ENCODE assay signal across 8 cellular contexts in genomic region chr2:64651590-64651989, GRCh38. TPM values are rescaled to one million over a fixed set of nuclear protein-coding genes. Genes with fewer than 3 reads are reported as not detected.
DNase-seq lines count a peak whose midpoint lies in the region; TF ChIP-seq lines count a peak whose summit lies in the region.

No MANE protein-coding gene starts in this region.

- WGBS in prostate gland: 38% methylated on average over 4 of the region's 4 CpGs

- H3K36me3 Mint-ChIP-seq in Calu3 (ENCODE audit: insufficient read depth, unreplicated experiment): peaks cover 40% of the 10 kb centered on the region

- POLR2A ChIA-PET in HEK293T (lab: Yijun Ruan, JAX): interaction anchor here (1.0 to 6.3 kb wide), 4 partner anchors 9 to 209 kb away, joined by 3 to 59 read pairs (median 4); no protein-coding TSS in a partner anchor

- no peaks in the 10 kb centered on the region for H3K9me3 Mint-ChIP-seq in Calu3 (ENCODE audit: low read depth, unreplicated experiment)

- H3K27me3 ChIP-seq in MM.1S (replicated peaks; ENCODE audit: insufficient read depth, low read length) (no peaks in the 10 kb centered on the region), prostate gland (replicated peaks; ENCODE audit: insufficient read depth) (no peaks in the 10 kb centered on the region)

- H3K79me2 ChIP-seq in MM.1S (ENCODE audit: low read length): peaks cover 69% of the 10 kb centered on the region

- no peak for TF ChIP-seq POLR2A in prostate gland (IDR thresholded peaks at IDR 0.05)

- no peaks in the 10 kb centered on the region for H3K36me3 ChIP-seq in MM.1S (replicated peaks; ENCODE audit: insufficient read depth, low read length)
- no peaks in the 10 kb centered on the region for H3K36me3 ChIP-seq in prostate gland

- BruUV-seq in Calu3 (replicated peaks; lab: Mats Ljungman, UMichigan): no TSS peak

- H3F3A ChIP-seq in MM.1S (ENCODE audit: insufficient read depth, low read length): peaks cover 44% of the 10 kb centered on the region

- H3K4me1 ChIP-seq in MM.1S (ENCODE audit: low read length): peaks cover 37% of the 10 kb centered on the region
- no peaks in the 10 kb centered on the region for H3K4me1 ChIP-seq in prostate gland (replicated peaks)

- peaks cover 34% of the 10 kb centered on the region for H4K20me1 ChIP-seq in MM.1S (ENCODE audit: insufficient read depth, low read length)

- H3K4me2 ChIP-seq in MM.1S (ENCODE audit: low read depth, low read length): peak overlapping the region; percentile 97

- H3K9me3 ChIP-seq in MM.1S (replicated peaks; ENCODE audit: insufficient read depth, low read length) (no peaks in the 10 kb centered on the region), prostate gland (no peaks in the 10 kb centered on the region)

- peak overlapping the region; percentile 72 for H3K27ac Mint-ChIP-seq in Calu3 (ENCODE audit: unreplicated experiment)

- no peak for TF ChIP-seq CTCF in Calu3 (IDR thresholded peaks at IDR 0.05; ENCODE audit: unreplicated experiment)
- TF ChIP-seq CTCF in MM.1S (IDR thresholded peaks at IDR 0.05; ENCODE audit: low read length): no peak
- TF ChIP-seq CTCF in epithelial cell of esophagus (IDR thresholded peaks at IDR 0.05; ENCODE audit: insufficient read depth, low read depth, low read length, missing control alignments): no peak
- TF ChIP-seq CTCF in prostate gland (IDR thresholded peaks at IDR 0.05): no peak

- DNase-seq in Calu3 (no peak), MM.1S (no peak), epithelial cell of esophagus (ENCODE audit: low read depth) (no peak), prostate gland (ENCODE audit: low spot score) (peak; percentile 30), SIG-M5 (lab: John Stamatoyannopoulos, UW) (no peak), D341Med (ENCODE audit: low spot score) (no peak), HEK293T (ENCODE audit: extremely low spot score) (no peak), SK-N-DZ (ENCODE audit: low spot score) (no peak)

- H3K4me3 ChIP-seq in MM.1S (ENCODE audit: low read length): peak overlapping the region; percentile 95; the same call in 1 of the 2 replicates
- peak overlapping the region; percentile 88 for H3K4me3 ChIP-seq in epithelial cell of esophagus (ENCODE audit: low read length)
- no peak overlapping the region for H3K4me3 ChIP-seq in prostate gland

- peaks cover 55% of the 10 kb centered on the region for H3K4me1 Mint-ChIP-seq in Calu3 (ENCODE audit: low read depth, unreplicated experiment)

- CTCF ChIA-PET in Calu3 (lab: Charles Lee) (interaction anchor here (0.8 to 3.8 kb wide), 7 partner anchors 99 to 208 kb away, joined by 3 to 15 read pairs (median 6); no protein-coding TSS in a partner anchor), HEK293T (lab: Yijun Ruan, JAX) (interaction anchor here (0.7 to 1.4 kb wide), 5 partner anchors 11 to 180 kb away, joined by 3 to 6 read pairs (median 4); no protein-coding TSS in a partner anchor)

- no peak overlapping the region; the same call in 1 of the 2 replicates for H3K9ac ChIP-seq in MM.1S (ENCODE audit: low read length)

- H2AFZ ChIP-seq in MM.1S (ENCODE audit: low read length): no peak overlapping the region

- H3K9me2 ChIP-seq in MM.1S (replicated peaks; ENCODE audit: insufficient read depth, low read length): no peaks in the 10 kb centered on the region

- no peaks in the 10 kb centered on the region for H3K27me3 Mint-ChIP-seq in Calu3 (ENCODE audit: unreplicated experiment)

- peak overlapping the region; percentile 78 for H3K4me3 Mint-ChIP-seq in Calu3 (ENCODE audit: low read depth, unreplicated experiment)

- H3K27ac ChIP-seq in MM.1S (ENCODE audit: low read length) (no peak overlapping the region), prostate gland (peak overlapping the region; percentile 99)

- intact Hi-C loops in Calu3 (cut with micrococcal nuclease; ENCODE audit: unreplicated experiment): no loop called here
- intact Hi-C loops in prostate gland (cut with DNase I): loop anchor here (5.0 kb wide), 1 partner anchor 199 kb away; the partner anchor contains the start of gene LGALSL

TF ChIP-seq in HEK293T, 16 proteins besides CTCF, POLR2A, EP300 and RAD21:
- no peak for TF ChIP-seq ZNF384 (IDR thresholded peaks at IDR 0.05)
- TF ChIP-seq HDGF (IDR thresholded peaks at IDR 0.05; ENCODE audit: borderline replicate concordance): no peak
- TF ChIP-seq SUZ12 (IDR thresholded peaks at IDR 0.05): no peak
- no peak for TF ChIP-seq FOXK2 (IDR thresholded peaks at IDR 0.05)
- TF ChIP-seq PKNOX1 (IDR thresholded peaks at IDR 0.05): no peak
- no peak for TF ChIP-seq ELF4 (IDR thresholded peaks at IDR 0.05)
- TF ChIP-seq FOXM1 (IDR thresholded peaks at IDR 0.05; ENCODE audit: borderline replicate concordance): no peak
- no peak for TF ChIP-seq L3MBTL2 (conservative IDR thresholded peaks at IDR 0.05)
- TF ChIP-seq SP1 (IDR thresholded peaks at IDR 0.05): no peak
- no peak for TF ChIP-seq BHLHE40 (IDR thresholded peaks at IDR 0.05; ENCODE audit: borderline replicate concordance)
- TF ChIP-seq TARDBP (IDR thresholded peaks at IDR 0.05): no peak
TF ChIP-seq in HEK293T: peak in this region for 0.

RNA-seq across cellular contexts. Expression of gene SERTAD2, which starts 2.1 kb away (rescaled TPM):
- total RNA-seq in Calu3 (2022) (19.2 and 19.4 TPM in 2 replicates), prostate gland (10 to 100 TPM; 15.3 to 26.0 TPM)
- 5.9 and 7.3 TPM in 2 replicates for polyA plus RNA-seq in SK-N-DZ (2014; cell fraction: cytosol; rRNA removed)
- 3.1 and 4.2 TPM in 2 replicates for polyA plus RNA-seq in SK-N-DZ (2014; cell fraction: nucleus; rRNA removed)

Comparison
In these comparisons a context has a peak if more than half of its experiments do, and no peak if none do; other contexts are left out.
1. H3K4me3 ChIP-seq: peak in MM.1S (single experiment) and epithelial cell of esophagus (single experiment); none in prostate gland (0 of 2).